ENCODE assay signal across 12 cellular contexts in the genomic region with DNA sequence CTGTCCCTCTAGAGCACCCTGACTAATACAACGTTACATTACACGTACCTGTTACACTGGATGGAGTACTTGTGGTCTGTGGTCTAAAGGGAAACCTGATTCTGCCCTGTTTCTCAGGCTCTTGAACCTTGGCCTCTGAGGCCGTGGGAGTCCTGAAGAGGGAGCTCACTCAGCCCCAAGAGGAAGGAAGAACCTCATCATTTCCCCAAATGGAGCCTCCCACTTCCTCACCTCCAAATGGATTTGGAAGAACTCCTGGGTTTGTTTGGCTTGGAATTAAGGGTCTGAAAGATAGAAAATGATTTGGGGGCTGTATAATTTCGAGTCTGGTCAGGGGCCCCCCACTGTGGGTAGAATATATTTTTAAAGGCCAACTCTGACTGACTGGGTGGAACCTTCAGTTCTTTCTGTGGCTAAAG.
DNase-seq lines count a peak whose midpoint lies in the region; ATAC-seq lines count a peak whose summit lies in the region.
"Had no signal": no experiment of that assay in that cellular context is flagged by ENCODE, and none has a peak within 500 bp of the region (broad histone marks: within the 10 kb centered on the region; RNA-seq: fewer than 3 reads in every experiment).

No MANE protein-coding gene starts in this region.

- ATAC-seq in GM21717 (IDR thresholded peaks at IDR 0.05; ENCODE audit: unreplicated experiment) (peak; percentile 55), HG03196 (IDR thresholded peaks at IDR 0.05; ENCODE audit: unreplicated experiment) (peak; percentile 57)

- CTCF ChIA-PET in activated CD4-positive, alpha-beta T cell treated with anti-CD3 and anti-CD28 coated beads, Interleukin-2, amount 10 ng/mL, durations not matched to agents 7 days and 5 days (lab: Charles Lee), result interaction anchor here (0.6 kb wide), 1 partner anchor 196 kb away, joined by 3 read pairs; no protein-coding TSS in a partner anchor

- POLR2A ChIA-PET in activated CD4-positive, alpha-beta T cell treated with anti-CD3 and anti-CD28 coated beads, Interleukin-2, amount 10 ng/mL, durations not matched to agents 7 days and 5 days (lab: Charles Lee), result no interaction called here

- H3K9me3 Mint-ChIP-seq in activated CD4-positive, alpha-beta T cell treated with anti-CD3 and anti-CD28 coated beads, Interleukin-2, amount 10 ng/mL, durations not matched to agents 7 days and 5 days, result no peaks in the 10 kb centered on the region
- H3K9me3 Mint-ChIP-seq: CD4-positive, alpha-beta memory T cell had no signal

- no peak overlapping the region for H3K27ac Mint-ChIP-seq in activated CD4-positive, alpha-beta T cell treated with anti-CD3 and anti-CD28 coated beads, Interleukin-2, amount 10 ng/mL, durations not matched to agents 7 days and 5 days
- H3K27ac Mint-ChIP-seq: CD4-positive, alpha-beta memory T cell; H9 had no signal

- no peaks in the 10 kb centered on the region for H3K4me1 Mint-ChIP-seq in activated CD4-positive, alpha-beta T cell treated with anti-CD3 and anti-CD28 coated beads, Interleukin-2, amount 10 ng/mL, durations not matched to agents 7 days and 5 days

- no peaks in the 10 kb centered on the region for H3K36me3 Mint-ChIP-seq in activated CD4-positive, alpha-beta T cell treated with anti-CD3 and anti-CD28 coated beads, Interleukin-2, amount 10 ng/mL, durations not matched to agents 7 days and 5 days (ENCODE audit: low read depth)

- DNase-seq in SKM-1 treated with dmso at 0.1 percent for 144 hours (lab: John Stamatoyannopoulos, UW; ENCODE audit: unreplicated experiment), result peak; percentile 24
- no peak for DNase-seq in SKM-1 (lab: John Stamatoyannopoulos, UW; ENCODE audit: unreplicated experiment)
- peak; percentile 57 to 74 for DNase-seq in lung microvascular endothelial cell (ENCODE audit: low read depth in 2 of 2)
- no peak for DNase-seq in superior temporal gyrus (ENCODE audit: extremely low spot score)
- no peak for DNase-seq in NCI-H226
- DNase-seq in activated CD4-positive, alpha-beta T cell treated with anti-CD3 and anti-CD28 coated beads, Interleukin-2, amount 10 ng/mL, durations not matched to agents 7 days and 5 days, result no peak
- DNase-seq: amniotic stem cell; CD4-positive, alpha-beta memory T cell; cortex of kidney; H9 had no signal

- no peaks in the 10 kb centered on the region for H3K27me3 Mint-ChIP-seq in activated CD4-positive, alpha-beta T cell treated with anti-CD3 and anti-CD28 coated beads, Interleukin-2, amount 10 ng/mL, durations not matched to agents 7 days and 5 days
- H3K27me3 Mint-ChIP-seq: CD4-positive, alpha-beta memory T cell had no signal

- H3K4me3 Mint-ChIP-seq in activated CD4-positive, alpha-beta T cell treated with anti-CD3 and anti-CD28 coated beads, Interleukin-2, amount 10 ng/mL, durations not matched to agents 7 days and 5 days, result no peak overlapping the region
- H3K4me3 Mint-ChIP-seq: CD4-positive, alpha-beta memory T cell; H9 had no signal

Comparison
In these comparisons a context has a peak if more than half of its experiments do, and no peak if none do; other contexts are left out.
1. DNase-seq: peak in SKM-1 treated with dmso at 0.1 percent for 144 hours (single experiment) and lung microvascular endothelial cell (2 of 2); none in SKM-1 (single experiment), superior temporal gyrus (single experiment), NCI-H226 (single experiment) and activated CD4-positive, alpha-beta T cell treated with anti-CD3 and anti-CD28 coated beads, Interleukin-2, amount 10 ng/mL, durations not matched to agents 7 days and 5 days (single experiment).